Comparison of ENCODE assay signal across 25 cellular contexts in the genomic region with DNA sequence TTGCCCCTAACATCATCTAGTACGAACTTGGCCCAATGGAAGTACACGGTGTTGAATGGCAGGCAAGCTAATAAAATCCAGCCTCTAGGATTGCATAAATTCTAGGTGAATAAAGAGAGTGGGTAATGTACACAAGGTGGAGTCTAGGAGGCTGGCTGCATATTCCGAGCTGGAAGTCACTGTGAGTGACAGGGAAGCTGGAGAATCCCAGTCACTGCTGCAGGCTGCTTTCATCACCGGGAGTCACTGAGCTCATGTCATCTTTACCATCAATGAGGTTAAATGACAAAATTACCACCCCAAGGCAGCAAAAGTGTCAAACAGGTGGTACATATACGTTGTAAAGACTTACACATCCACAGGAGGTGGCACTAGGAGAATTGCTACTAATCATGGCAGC.
A peak's percentile ranks its signal among the peaks of the same experiment; 100 is the strongest.
DNase-seq lines count a peak whose midpoint lies in the region; ATAC-seq, FAIRE-seq and TF ChIP-seq lines count a peak whose summit lies in the region.
"Had no signal": no experiment of that assay in that cellular context is flagged by ENCODE, and none has a peak within 500 bp of the region (broad histone marks: within the 10 kb centered on the region; RNA-seq: fewer than 3 reads in every experiment).

No MANE protein-coding gene starts in this region.

- H4K20me1 ChIP-seq in neural cell (ENCODE audit: insufficient read depth) = no peaks in the 10 kb centered on the region
- H4K20me1 ChIP-seq: BLaER1 treated with 17β-estradiol and CSF1 and Interleukin-3, amounts not matched to agents 10 nM and 100 nM had no signal

- TF ChIP-seq EP300 in neural cell (conservative IDR thresholded peaks at IDR 0.05; ENCODE audit: poor library complexity, severe bottlenecking) = peak; percentile 76

- no peaks in the 10 kb centered on the region for H3K9me2 ChIP-seq in neural cell (ENCODE audit: insufficient read depth, low read length)

- DNase-seq in H7 (peak; percentile 4), HTR-8/SVneo (ENCODE audit: insufficient read length, low spot score) (no peak), CD14-positive monocyte (ENCODE audit: low spot score) (no peak), left cardiac atrium (no peak)
- DNase-seq in activated CD4-positive, alpha-beta memory T cell treated with anti-CD3 and anti-CD28 coated beads for 36 hours = no peak
- DNase-seq: 8988T; AML-193; CD4-positive, alpha-beta memory T cell; CD4-positive, CD25-positive, alpha-beta regulatory T cell; CD8-positive, alpha-beta memory T cell; COR-L47; DMS 273 treated with DMSO at 0.1 percent for 48 hours; DMS153; DMS53; DMS79 treated with DMSO at 0.1 percent for 48 hours; GF-D8 had no signal

- no peak for ATAC-seq in GM21423 (IDR thresholded peaks at IDR 0.05; ENCODE audit: unreplicated experiment)
- no peak for ATAC-seq in left cardiac atrium

- H3K9me3 ChIP-seq in neural cell (ENCODE audit: low read length) = peaks cover 6% of the 10 kb centered on the region

- H3K4me1 Mint-ChIP-seq in CD14-positive monocyte = no peaks in the 10 kb centered on the region
- H3K4me1 Mint-ChIP-seq in activated CD4-positive, alpha-beta memory T cell treated with anti-CD3 and anti-CD28 coated beads for 36 hours (ENCODE audit: low read depth) = no peaks in the 10 kb centered on the region
- H3K4me1 Mint-ChIP-seq: B cell; CD4-positive, alpha-beta memory T cell; CD4-positive, CD25-positive, alpha-beta regulatory T cell had no signal

- no peaks in the 10 kb centered on the region for H3K79me2 ChIP-seq in neural cell (replicated peaks; ENCODE audit: insufficient read depth, low read length)

- TF ChIP-seq RAD21 in neural cell (conservative IDR thresholded peaks at IDR 0.05) = no peak

- intact Hi-C loops in CD14-positive monocyte (cut with micrococcal nuclease) (no loop called here), left cardiac atrium (cut with DNase I) (no loop called here)
- intact Hi-C loops in activated CD4-positive, alpha-beta memory T cell treated with anti-CD3 and anti-CD28 coated beads for 36 hours (cut with micrococcal nuclease) = no loop called here

- H3K27me3 ChIP-seq in H7 (ENCODE audit: control insufficient read depth, insufficient read depth, low read length) = no peaks in the 10 kb centered on the region
- no peaks in the 10 kb centered on the region for H3K27me3 ChIP-seq in neural cell (ENCODE audit: insufficient read depth, low read depth, low read length)
- H3K27me3 ChIP-seq: BLaER1 treated with 17β-estradiol and CSF1 and Interleukin-3, amounts not matched to agents 10 nM and 100 nM had no signal

- H3K4me3 ChIP-seq in H7 (ENCODE audit: insufficient read depth, low read depth, low read length) = no peak overlapping the region
- H3K4me3 ChIP-seq in neural cell (ENCODE audit: low read length) = no peak overlapping the region
- H3K4me3 ChIP-seq: BLaER1 treated with 17β-estradiol and CSF1 and Interleukin-3, amounts not matched to agents 10 nM and 100 nM had no signal

- H3K27ac Mint-ChIP-seq in CD14-positive monocyte = no peak overlapping the region
- no peak overlapping the region for H3K27ac Mint-ChIP-seq in activated CD4-positive, alpha-beta memory T cell treated with anti-CD3 and anti-CD28 coated beads for 36 hours
- H3K27ac Mint-ChIP-seq: B cell; CD4-positive, alpha-beta memory T cell; CD4-positive, CD25-positive, alpha-beta regulatory T cell had no signal

- H3K36me3 ChIP-seq in H7 (replicated peaks; ENCODE audit: control insufficient read depth, insufficient read depth, low read length) = no peaks in the 10 kb centered on the region
- H3K36me3 ChIP-seq in neural cell (ENCODE audit: insufficient read depth, low read length) = no peaks in the 10 kb centered on the region

- FAIRE-seq in HTR-8/SVneo (lab: Jason Lieb, UNC) = peak; percentile 38
- FAIRE-seq: A204.1, G401.6, GM12891, GM19239 had no signal

- no peaks in the 10 kb centered on the region for H3K36me3 Mint-ChIP-seq in CD14-positive monocyte
- H3K36me3 Mint-ChIP-seq in activated CD4-positive, alpha-beta memory T cell treated with anti-CD3 and anti-CD28 coated beads for 36 hours = peaks cover 6% of the 10 kb centered on the region
- H3K36me3 Mint-ChIP-seq: CD4-positive, CD25-positive, alpha-beta regulatory T cell had no signal

- H3K4me2 ChIP-seq in neural cell (ENCODE audit: low read length) = no peak overlapping the region
- H3K4me2 ChIP-seq: BLaER1 treated with 17β-estradiol and CSF1 and Interleukin-3, amounts not matched to agents 10 nM and 100 nM had no signal

- no peak overlapping the region for H3K4me3 Mint-ChIP-seq in CD14-positive monocyte
- H3K4me3 Mint-ChIP-seq in activated CD4-positive, alpha-beta memory T cell treated with anti-CD3 and anti-CD28 coated beads for 36 hours = no peak overlapping the region
- H3K4me3 Mint-ChIP-seq: B cell; CD4-positive, alpha-beta memory T cell; CD4-positive, CD25-positive, alpha-beta regulatory T cell; CD8-positive, alpha-beta memory T cell had no signal

- peak; percentile 41 for TF ChIP-seq CTCF in neural cell (IDR thresholded peaks at IDR 0.05; ENCODE audit: poor library complexity, severe bottlenecking)
- no peak for TF ChIP-seq CTCF in CD14-positive monocyte (IDR thresholded peaks at IDR 0.05)

- H3F3A ChIP-seq in neural cell (ENCODE audit: insufficient read depth, low read length, poor library complexity, severe bottlenecking) = no peaks in the 10 kb centered on the region

- H3K27me3 Mint-ChIP-seq in CD14-positive monocyte (ENCODE audit: low read depth in 3 of 3) = peaks cover 0 to 3% (median 2%) of the 10 kb centered on the region in 3 donors
- H3K27me3 Mint-ChIP-seq in activated CD4-positive, alpha-beta memory T cell treated with anti-CD3 and anti-CD28 coated beads for 36 hours = peaks cover 2% of the 10 kb centered on the region

- H3K9ac ChIP-seq in neural cell (ENCODE audit: low read length) = no peak overlapping the region
- H3K9ac ChIP-seq: BLaER1 treated with 17β-estradiol and CSF1 and Interleukin-3, amounts not matched to agents 10 nM and 100 nM had no signal

- POLR2A ChIA-PET in activated CD4-positive, alpha-beta memory T cell treated with anti-CD3 and anti-CD28 coated beads for 36 hours (lab: Charles Lee) = no interaction called here

- peak overlapping the region; percentile 52 for H3K27ac ChIP-seq in neural cell (ENCODE audit: low read length)
- H3K27ac ChIP-seq: BLaER1 treated with 17β-estradiol and CSF1 and Interleukin-3, amounts not matched to agents 10 nM and 100 nM; C4-2B had no signal

- H3K9me3 Mint-ChIP-seq in CD14-positive monocyte = peaks cover 14 to 22% (median 16%) of the 10 kb centered on the region in 7 donors
- peaks cover 18% of the 10 kb centered on the region for H3K9me3 Mint-ChIP-seq in activated CD4-positive, alpha-beta memory T cell treated with anti-CD3 and anti-CD28 coated beads for 36 hours

- CTCF ChIA-PET in activated CD4-positive, alpha-beta memory T cell treated with anti-CD3 and anti-CD28 coated beads for 36 hours (lab: Charles Lee) = no interaction called here

- H2AFZ ChIP-seq in neural cell (ENCODE audit: low read depth, low read length) = no peak overlapping the region

TF ChIP-seq in neural cell, 6 proteins besides CTCF, POLR2A, EP300 and RAD21:
- TF ChIP-seq, protein P1, sequence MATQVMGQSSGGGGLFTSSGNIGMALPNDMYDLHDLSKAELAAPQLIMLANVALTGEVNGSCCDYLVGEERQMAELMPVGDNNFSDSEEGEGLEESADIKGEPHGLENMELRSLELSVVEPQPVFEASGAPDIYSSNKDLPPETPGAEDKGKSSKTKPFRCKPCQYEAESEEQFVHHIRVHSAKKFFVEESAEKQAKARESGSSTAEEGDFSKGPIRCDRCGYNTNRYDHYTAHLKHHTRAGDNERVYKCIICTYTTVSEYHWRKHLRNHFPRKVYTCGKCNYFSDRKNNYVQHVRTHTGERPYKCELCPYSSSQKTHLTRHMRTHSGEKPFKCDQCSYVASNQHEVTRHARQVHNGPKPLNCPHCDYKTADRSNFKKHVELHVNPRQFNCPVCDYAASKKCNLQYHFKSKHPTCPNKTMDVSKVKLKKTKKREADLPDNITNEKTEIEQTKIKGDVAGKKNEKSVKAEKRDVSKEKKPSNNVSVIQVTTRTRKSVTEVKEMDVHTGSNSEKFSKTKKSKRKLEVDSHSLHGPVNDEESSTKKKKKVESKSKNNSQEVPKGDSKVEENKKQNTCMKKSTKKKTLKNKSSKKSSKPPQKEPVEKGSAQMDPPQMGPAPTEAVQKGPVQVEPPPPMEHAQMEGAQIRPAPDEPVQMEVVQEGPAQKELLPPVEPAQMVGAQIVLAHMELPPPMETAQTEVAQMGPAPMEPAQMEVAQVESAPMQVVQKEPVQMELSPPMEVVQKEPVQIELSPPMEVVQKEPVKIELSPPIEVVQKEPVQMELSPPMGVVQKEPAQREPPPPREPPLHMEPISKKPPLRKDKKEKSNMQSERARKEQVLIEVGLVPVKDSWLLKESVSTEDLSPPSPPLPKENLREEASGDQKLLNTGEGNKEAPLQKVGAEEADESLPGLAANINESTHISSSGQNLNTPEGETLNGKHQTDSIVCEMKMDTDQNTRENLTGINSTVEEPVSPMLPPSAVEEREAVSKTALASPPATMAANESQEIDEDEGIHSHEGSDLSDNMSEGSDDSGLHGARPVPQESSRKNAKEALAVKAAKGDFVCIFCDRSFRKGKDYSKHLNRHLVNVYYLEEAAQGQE (IDR thresholded peaks at IDR 0.05; ENCODE audit: borderline replicate concordance) = peak; percentile 98
- TF ChIP-seq EZH2 (IDR thresholded peaks at IDR 0.05; ENCODE audit: borderline replicate concordance, insufficient read depth, low read length, poor library complexity, severe bottlenecking) = no peak
- TF ChIP-seq SMC3 (conservative IDR thresholded peaks at IDR 0.05; ENCODE audit: poor library complexity) = peak; percentile 47
- no peak for TF ChIP-seq POLR2AphosphoS5 (IDR thresholded peaks at IDR 0.05)
